In genomic region chr1:116538527-116538926, GRCh38 we compare ENCODE assay signal across 8 cellular contexts. TPM values are rescaled to one million over a fixed set of nuclear protein-coding genes. Genes with fewer than 3 reads are reported as not detected.
DNase-seq lines count a peak whose midpoint lies in the region; ATAC-seq and TF ChIP-seq lines count a peak whose summit lies in the region.

No MANE protein-coding gene starts in this region.

- no peak overlapping the region for H3K4me3 ChIP-seq in breast epithelium

- POLR2A ChIA-PET in MCF 10A (lab: Yijun Ruan, JAX): interaction anchor here (0.6 to 3.3 kb wide), 7 partner anchors 12 to 407 kb away, joined by 3 to 27 read pairs (median 4); no protein-coding TSS in a partner anchor
- POLR2A ChIA-PET in RWPE1 (lab: Yijun Ruan, JAX; ENCODE audit: low non-redundant PET): no interaction called here

- no peaks in the 10 kb centered on the region for H3K9me3 ChIP-seq in breast epithelium

- H3K4me1 ChIP-seq in breast epithelium: no peaks in the 10 kb centered on the region

- peaks cover 26% of the 10 kb centered on the region for H3K36me3 Mint-ChIP-seq in MCF 10A (ENCODE audit: insufficient read depth, unreplicated experiment)

- no peaks in the 10 kb centered on the region for H3K9me3 Mint-ChIP-seq in MCF 10A (ENCODE audit: unreplicated experiment)

- H3K27ac Mint-ChIP-seq in MCF 10A (ENCODE audit: low read depth, unreplicated experiment): peak overlapping the region; percentile 67

- H3K4me1 Mint-ChIP-seq in MCF 10A (ENCODE audit: insufficient read depth, unreplicated experiment): peaks cover 35% of the 10 kb centered on the region

- DNase-seq in MCF 10A (ENCODE audit: unreplicated experiment): peak; percentile 72
- no peak for DNase-seq in breast epithelium (ENCODE audit: low spot score in 2 of 2)
- DNase-seq in RWPE1 (ENCODE audit: low spot score): peak; percentile 65
- peak; percentile 11 for DNase-seq in hepatic stellate cell (ENCODE audit: low spot score)
- no peak for DNase-seq in central memory CD4-positive, alpha-beta T cell
- no peak for DNase-seq in NCI-H774 (lab: John Stamatoyannopoulos, UW)
- no peak for DNase-seq in NCI-H2196 treated with DMSO at 0.1 percent for 48 hours (lab: John Stamatoyannopoulos, UW; ENCODE audit: unreplicated experiment)

- ATAC-seq in HG02852 (IDR thresholded peaks at IDR 0.05; ENCODE audit: unreplicated experiment): peak; percentile 67

- TF ChIP-seq CTCF in MCF 10A (IDR thresholded peaks at IDR 0.05; ENCODE audit: unreplicated experiment) (no peak), breast epithelium (IDR thresholded peaks at IDR 0.05) (no peak), RWPE1 (conservative IDR thresholded peaks at IDR 0.05; ENCODE audit: low read depth) (no peak)

- no peak overlapping the region for H3K27ac ChIP-seq in breast epithelium
- H3K27ac ChIP-seq in RWPE1: no peak overlapping the region

- TF ChIP-seq POLR2A in breast epithelium (IDR thresholded peaks at IDR 0.05): no peak

- intact Hi-C loops in MCF 10A (cut with micrococcal nuclease) (no loop called here), breast epithelium (cut with DNase I; ENCODE audit: low total_unique reads) (loop anchor here (5.0 kb wide), 1 partner anchor 1004 kb away; no protein-coding TSS in a partner anchor)

- H3K27me3 Mint-ChIP-seq in MCF 10A (ENCODE audit: insufficient read depth, unreplicated experiment): no peaks in the 10 kb centered on the region

- H3K4me3 Mint-ChIP-seq in MCF 10A (ENCODE audit: unreplicated experiment): no peak overlapping the region

- H3K27me3 ChIP-seq in breast epithelium: no peaks in the 10 kb centered on the region

- no peaks in the 10 kb centered on the region for H3K36me3 ChIP-seq in breast epithelium

- CTCF ChIA-PET in MCF 10A (lab: Yijun Ruan, JAX) (interaction anchor here (0.6 to 1.5 kb wide), 2 partner anchors 53 to 529 kb away, joined by 3 to 9 read pairs; no protein-coding TSS in a partner anchor), RWPE1 (lab: Yijun Ruan, JAX) (interaction anchor here (0.6 kb wide), 1 partner anchor 413 kb away, joined by 5 read pairs; no protein-coding TSS in a partner anchor)

- no TSS peak for BruUV-seq in MCF 10A (replicated peaks; lab: Mats Ljungman, UMichigan)

RNA-seq across cellular contexts. Expression of gene CD58, which starts 32.3 kb away (rescaled TPM):
- total RNA-seq in MCF 10A (2022) (11.0 and 13.4 TPM in 2 replicates), breast epithelium (10 to 100 TPM; 22.0 to 31.4 (median 31.3) TPM)

Comparison
In these comparisons a context has a peak if more than half of its experiments do, and no peak if none do; other contexts are left out.
1. DNase-seq: peak in MCF 10A (single experiment), RWPE1 (single experiment) and hepatic stellate cell (single experiment); none in breast epithelium (0 of 2), central memory CD4-positive, alpha-beta T cell (single experiment), NCI-H774 (single experiment) and NCI-H2196 treated with DMSO at 0.1 percent for 48 hours (single experiment).